8 cellular contexts compared by ENCODE assay signal in genomic region chr14:22545842-22546721, GRCh38. TPM values are rescaled to one million over a fixed set of nuclear protein-coding genes. Genes with fewer than 3 reads are reported as not detected.
A peak's percentile ranks its signal among the peaks of the same experiment; 100 is the strongest.
DNase-seq lines count a peak whose midpoint lies in the region; ATAC-seq, FAIRE-seq and TF ChIP-seq lines count a peak whose summit lies in the region.

No MANE protein-coding gene starts in this region.

- FAIRE-seq in endometrium (lab: Jason Lieb, UNC), result peak; percentile 72

- TF ChIP-seq POLR2A in body of pancreas (IDR thresholded peaks at IDR 0.05), result no peak

- no peak overlapping the region for H2BK15ac ChIP-seq in neuronal stem cell (ENCODE audit: low read length)

- H3K4me3 Mint-ChIP-seq in CD4-positive, CD25-positive, alpha-beta regulatory T cell, result peak overlapping the region; percentile 82 to 90 (median 88)

- peak overlapping the region; percentile 78 for H2AFZ ChIP-seq in neuronal stem cell (ENCODE audit: low read length)

- H3K27ac ChIP-seq in CD4-positive, CD25-positive, alpha-beta regulatory T cell (ENCODE audit: insufficient read depth, low read length, poor library complexity, severe bottlenecking), result peak overlapping the region; percentile 99
- H3K27ac ChIP-seq in SK-N-MC, result peak overlapping the region; percentile 4; the same call in 1 of the 2 replicates
- no peak overlapping the region for H3K27ac ChIP-seq in neuronal stem cell (replicated peaks; ENCODE audit: low read length)
- H3K27ac ChIP-seq in body of pancreas, result no peak overlapping the region

- peaks cover 48 to 98% (median 86%) of the 10 kb centered on the region in 4 donors for H3K4me1 Mint-ChIP-seq in CD4-positive, CD25-positive, alpha-beta regulatory T cell

- no peak for DNase-seq in CD4-positive, CD25-positive, alpha-beta regulatory T cell
- DNase-seq in SK-N-MC (ENCODE audit: low read depth, low spot score), result no peak
- no peak for DNase-seq in neuronal stem cell (ENCODE audit: low spot score)
- no peak for DNase-seq in body of pancreas

- H3K36me3 ChIP-seq in CD4-positive, CD25-positive, alpha-beta regulatory T cell (ENCODE audit: control insufficient read depth, insufficient read depth, low read length), result peaks cover 94% of the 10 kb centered on the region
- H3K36me3 ChIP-seq in SK-N-MC (ENCODE audit: insufficient read depth, low read length), result no peaks in the 10 kb centered on the region
- no peaks in the 10 kb centered on the region for H3K36me3 ChIP-seq in neuronal stem cell (replicated peaks in 1 of 2; ENCODE audit: control insufficient read depth in 2 of 2, insufficient read depth in 2 of 2, low read length in 2 of 2)
- H3K36me3 ChIP-seq in body of pancreas (replicated peaks in 1 of 2; ENCODE audit: insufficient read depth in 1 of 2, low read depth in 2 of 2), result no peaks in the 10 kb centered on the region

- H2BK12ac ChIP-seq in neuronal stem cell (ENCODE audit: low read length), result no peak overlapping the region

- H3K9ac ChIP-seq in SK-N-MC (ENCODE audit: insufficient read length), result peak overlapping the region; percentile 34
- no peak overlapping the region for H3K9ac ChIP-seq in neuronal stem cell (ENCODE audit: low read depth, low read length, poor library complexity)

- peak overlapping the region; percentile 87 for H3K4me3 ChIP-seq in CD4-positive, CD25-positive, alpha-beta regulatory T cell (ENCODE audit: low read depth, low read length)
- H3K4me3 ChIP-seq in SK-N-MC (peak overlapping the region; percentile 49; the same call in 1 of the 2 replicates), neuronal stem cell (ENCODE audit: low read length in 2 of 2) (no peak overlapping the region), body of pancreas (no peak overlapping the region)

- no peak overlapping the region for H3K4ac ChIP-seq in neuronal stem cell (ENCODE audit: low read length)

- no peaks in the 10 kb centered on the region for H3K27me3 Mint-ChIP-seq in CD4-positive, CD25-positive, alpha-beta regulatory T cell

- intact Hi-C loops in body of pancreas (cut with DNase I), result no loop called here

- H3K36me3 Mint-ChIP-seq in CD4-positive, CD25-positive, alpha-beta regulatory T cell, result peaks cover 94% of the 10 kb centered on the region

- no peak for TF ChIP-seq CTCF in body of pancreas (IDR thresholded peaks at IDR 0.05)

- H4K8ac ChIP-seq in neuronal stem cell (ENCODE audit: low read depth, low read length), result no peak overlapping the region

- H3K9me3 ChIP-seq in CD4-positive, CD25-positive, alpha-beta regulatory T cell (ENCODE audit: control insufficient read depth in 2 of 2, low read length in 2 of 2), result no peaks in the 10 kb centered on the region
- no peaks in the 10 kb centered on the region for H3K9me3 ChIP-seq in SK-N-MC (ENCODE audit: low read depth, low read length)
- no peaks in the 10 kb centered on the region for H3K9me3 ChIP-seq in neuronal stem cell (replicated peaks in 1 of 2; ENCODE audit: control insufficient read depth in 2 of 2, insufficient read depth in 1 of 2, low read depth in 1 of 2, low read length in 2 of 2)
- H3K9me3 ChIP-seq in body of pancreas, result no peaks in the 10 kb centered on the region

- no peak overlapping the region for H4K91ac ChIP-seq in neuronal stem cell (ENCODE audit: low read depth, low read length, poor library complexity)

- peaks cover 100% of the 10 kb centered on the region for H3K4me1 ChIP-seq in CD4-positive, CD25-positive, alpha-beta regulatory T cell (ENCODE audit: control insufficient read depth, insufficient read depth, low read length, poor library complexity, severe bottlenecking)
- peaks cover 10 to 15% of the 10 kb centered on the region in 2 donors for H3K4me1 ChIP-seq in neuronal stem cell (ENCODE audit: control insufficient read depth in 2 of 2, insufficient read depth in 1 of 2, low read depth in 1 of 2, low read length in 2 of 2)
- H3K4me1 ChIP-seq in body of pancreas, result peaks cover 14% of the 10 kb centered on the region

- no peak overlapping the region for H3K14ac ChIP-seq in neuronal stem cell (ENCODE audit: low read length)

- no peak overlapping the region for H3K4me2 ChIP-seq in neuronal stem cell (ENCODE audit: insufficient read depth, low read length, poor library complexity, severe bottlenecking)

- H3K27ac Mint-ChIP-seq in CD4-positive, CD25-positive, alpha-beta regulatory T cell, result peak overlapping the region; percentile 96 to 100 (median 99)

- H3K79me1 ChIP-seq in neuronal stem cell (ENCODE audit: low read depth, low read length), result no peaks in the 10 kb centered on the region

- H3K9me3 Mint-ChIP-seq in CD4-positive, CD25-positive, alpha-beta regulatory T cell, result no peaks in the 10 kb centered on the region

- H3K18ac ChIP-seq in neuronal stem cell (ENCODE audit: low read length), result no peak overlapping the region

- no peak overlapping the region for H3K23ac ChIP-seq in neuronal stem cell (ENCODE audit: low read depth, low read length, poor library complexity)

- H2BK120ac ChIP-seq in neuronal stem cell (ENCODE audit: low read depth, low read length), result no peak overlapping the region

- ATAC-seq in CD4-positive, CD25-positive, alpha-beta regulatory T cell (ENCODE audit: low read depth in 2 of 2), result no peak
- ATAC-seq in GM18511 (IDR thresholded peaks at IDR 0.05; ENCODE audit: unreplicated experiment), result no peak
- ATAC-seq in HG03342 (IDR thresholded peaks at IDR 0.05; ENCODE audit: unreplicated experiment), result no peak
- no peak for ATAC-seq in GM19463 (IDR thresholded peaks at IDR 0.05; ENCODE audit: unreplicated experiment)
- no peak for ATAC-seq in body of pancreas

- no CpG with 5 or more reads among the region's 9 CpGs for WGBS in neuronal stem cell (ENCODE audit: extremely low coverage in 2 of 2, insufficient read length in 2 of 2, insufficient replicate concordance in 1 of 2), 2 donors
- 64 to 76% methylated on average over 9 of the region's 9 CpGs for WGBS in body of pancreas, 2 donors

- H2AK5ac ChIP-seq in neuronal stem cell (ENCODE audit: low read depth, low read length), result no peak overlapping the region

- no peaks in the 10 kb centered on the region for H3K27me3 ChIP-seq in CD4-positive, CD25-positive, alpha-beta regulatory T cell (ENCODE audit: control insufficient read depth, insufficient read depth, low read length)
- H3K27me3 ChIP-seq in neuronal stem cell (ENCODE audit: control insufficient read depth in 3 of 3, insufficient read depth in 3 of 3, low read depth in 1 of 3, low read length in 3 of 3) (no peaks in the 10 kb centered on the region), body of pancreas (no peaks in the 10 kb centered on the region)

- no peak overlapping the region for H2BK5ac ChIP-seq in neuronal stem cell (ENCODE audit: low read length)

RNA-seq across cellular contexts. Expression of gene DAD1, which starts 42.9 kb away (rescaled TPM):
- total RNA-seq in CD4-positive, CD25-positive, alpha-beta regulatory T cell, result 81.8 TPM
- 100 to 1,000 TPM; 630 to 720 (median 697) TPM for polyA plus RNA-seq in CD4-positive, CD25-positive, alpha-beta regulatory T cell
- polyA plus RNA-seq in neuronal stem cell (2013, experiment 1 of 2), result 182 TPM
- 180 TPM for polyA plus RNA-seq in neuronal stem cell (2013, experiment 2 of 2)
- 100 to 1,000 TPM in 1 of 2 donors, 10 to 100 TPM in 1; 91.3 to 104 TPM for total RNA-seq in body of pancreas

RNA-seq across cellular contexts. Expression of gene ABHD4, which starts 52.0 kb away (rescaled TPM):
- 10.1 TPM for total RNA-seq in CD4-positive, CD25-positive, alpha-beta regulatory T cell
- 10 to 100 TPM; 10.2 to 13.4 (median 11.1) TPM for polyA plus RNA-seq in CD4-positive, CD25-positive, alpha-beta regulatory T cell
- 21.7 TPM for polyA plus RNA-seq in neuronal stem cell (2013, experiment 1 of 2)
- 20.3 TPM for polyA plus RNA-seq in neuronal stem cell (2013, experiment 2 of 2)
- total RNA-seq in body of pancreas, result 10 to 100 TPM; 11.9 to 28.3 TPM

Comparison
In these comparisons a context has a peak if more than half of its experiments do, and no peak if none do; other contexts are left out.
1. H3K27ac ChIP-seq: peak in CD4-positive, CD25-positive, alpha-beta regulatory T cell (single experiment) and SK-N-MC (single experiment); none in neuronal stem cell (single experiment) and body of pancreas (0 of 4).
2. H3K4me3 ChIP-seq: peak in CD4-positive, CD25-positive, alpha-beta regulatory T cell (single experiment) and SK-N-MC (single experiment); none in neuronal stem cell (0 of 2) and body of pancreas (0 of 2).